In the genomic region with DNA sequence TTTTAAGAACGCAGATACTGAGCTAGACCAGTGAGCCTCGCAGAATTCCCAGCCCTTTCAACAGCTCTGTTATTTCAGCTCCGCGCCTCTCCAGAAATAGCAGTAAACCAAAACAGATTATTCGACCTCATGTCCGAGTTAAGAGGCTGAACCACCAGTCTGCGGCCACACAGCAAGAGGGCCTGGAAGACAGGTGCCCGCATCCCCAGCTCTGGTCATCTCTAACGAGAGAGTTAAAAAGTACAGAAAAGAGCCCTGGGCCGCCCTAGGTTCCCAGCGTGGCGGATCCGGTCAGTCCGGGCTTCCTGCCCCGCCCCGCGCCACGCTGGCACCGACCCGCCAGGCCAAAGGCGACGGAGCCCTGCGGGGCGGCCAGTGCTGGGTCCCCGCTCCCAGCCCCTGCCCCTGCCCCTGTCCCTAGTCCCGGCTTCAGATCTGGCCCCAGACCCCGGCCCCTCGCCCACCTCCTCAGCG, we compare ENCODE assay signal across 8 cellular contexts. TPM values are rescaled to one million over a fixed set of nuclear protein-coding genes. Genes with fewer than 3 reads are reported as not detected.
DNase-seq lines count a peak whose midpoint lies in the region; ATAC-seq and FAIRE-seq lines count a peak whose summit lies in the region.

No MANE protein-coding gene starts in this region.

- no peaks in the 10 kb centered on the region for H3K9me3 Mint-ChIP-seq in central memory CD8-positive, alpha-beta T cell

- peaks cover 0 to 14% of the 10 kb centered on the region in 2 donors for H3K4me1 ChIP-seq in small intestine (ENCODE audit: control insufficient read depth in 2 of 2, insufficient read depth in 1 of 2, low read depth in 1 of 2, low read length in 1 of 2)

- ATAC-seq in HG02970 (IDR thresholded peaks at IDR 0.05; ENCODE audit: low FRiP score, unreplicated experiment): peak; percentile 26
- ATAC-seq in central memory CD8-positive, alpha-beta T cell (replicated peaks; ENCODE audit: extremely low read depth, poor library complexity, severe bottlenecking): peak; percentile 29

- H3K9me3 ChIP-seq in small intestine (ENCODE audit: control insufficient read depth, low read depth): no peaks in the 10 kb centered on the region

- H3K4me1 Mint-ChIP-seq in central memory CD8-positive, alpha-beta T cell: peaks cover 61% of the 10 kb centered on the region

- no peaks in the 10 kb centered on the region for H3K27me3 ChIP-seq in small intestine (ENCODE audit: control insufficient read depth in 2 of 2, insufficient read depth in 2 of 2, low read length in 2 of 2)

- H3K27ac ChIP-seq in small intestine (ENCODE audit: low read depth in 1 of 2, low read length in 1 of 2): peak overlapping the region; percentile 99

- peaks cover 61% of the 10 kb centered on the region for H3K36me3 Mint-ChIP-seq in central memory CD8-positive, alpha-beta T cell (ENCODE audit: insufficient read depth)

- DNase-seq in activated naive CD4-positive, alpha-beta T cell treated with Interleukin-2 at 50 U/mL for 16 hours: peak; percentile 40
- DNase-seq in activated naive CD4-positive, alpha-beta T cell treated with anti-CD3 and anti-CD28 coated beads, Interleukin-2, amount 50 U/mL, for 16 hours: no peak
- DNase-seq in RCC 7860 (ENCODE audit: low spot score): peak; percentile 17
- no peak for DNase-seq in central memory CD8-positive, alpha-beta T cell (ENCODE audit: low spot score in 2 of 2)
- DNase-seq in islet precursor cell: peak; percentile 65
- peak; percentile 63 for DNase-seq in small intestine
- no peak for DNase-seq in NCI-H128 (lab: John Stamatoyannopoulos, UW; ENCODE audit: unreplicated experiment)

- H3K4me3 ChIP-seq in small intestine (ENCODE audit: low read depth in 1 of 2, low read length in 2 of 2): peak overlapping the region; percentile 88 to 96

- peak overlapping the region; percentile 87 for H3K4me3 Mint-ChIP-seq in central memory CD8-positive, alpha-beta T cell

- H3K27ac Mint-ChIP-seq in central memory CD8-positive, alpha-beta T cell (ENCODE audit: low read depth): peak overlapping the region; percentile 98

- 0 to 1% (median 0%) methylated on average over 23 to 29 of the region's 29 CpGs for WGBS in small intestine, 3 donors

- FAIRE-seq in RCC 7860 (lab: Jason Lieb, UNC) (no peak), small intestine (lab: Jason Lieb, UNC) (no peak)

- H3K27me3 Mint-ChIP-seq in central memory CD8-positive, alpha-beta T cell: no peaks in the 10 kb centered on the region

- H3K36me3 ChIP-seq in small intestine (ENCODE audit: control insufficient read depth in 2 of 2, insufficient read depth in 2 of 2, low read length in 2 of 2): peaks cover 14 to 21% of the 10 kb centered on the region in 2 donors

RNA-seq across cellular contexts. Expression of gene XBP1, which starts 0.5 kb away (rescaled TPM):
- 100 to 1,000 TPM in 2 of 3 donors, 10 to 100 TPM in 1; 60.2 to 232 (median 113) TPM for polyA plus RNA-seq in small intestine

RNA-seq across cellular contexts. Expression of gene CCDC117, which starts 27.4 kb away (rescaled TPM):
- polyA plus RNA-seq in small intestine: 10 to 100 TPM in 1 of 3 donors, 1 to 10 TPM in 2; 7.8 to 10.3 (median 8.5) TPM

RNA-seq across cellular contexts. Expression of gene HSCB, which starts 58.0 kb away (rescaled TPM):
- polyA plus RNA-seq in small intestine: 10 to 100 TPM; 19.2 to 21.2 (median 19.5) TPM

RNA-seq across cellular contexts. Expression of gene CHEK2, which starts 58.3 kb away (rescaled TPM):
- polyA plus RNA-seq in small intestine: 10 to 100 TPM in 1 of 3 donors, 1 to 10 TPM in 2; 6.5 to 21.5 (median 8.5) TPM

Comparison
In these comparisons a context has a peak if more than half of its experiments do, and no peak if none do; other contexts are left out.
1. DNase-seq: peak in activated naive CD4-positive, alpha-beta T cell treated with Interleukin-2 at 50 U/mL for 16 hours (single experiment), RCC 7860 (single experiment), islet precursor cell (single experiment) and small intestine (single experiment); none in activated naive CD4-positive, alpha-beta T cell treated with anti-CD3 and anti-CD28 coated beads, Interleukin-2, amount 50 U/mL, for 16 hours (single experiment), central memory CD8-positive, alpha-beta T cell (0 of 2) and NCI-H128 (single experiment).